In the genomic region with DNA sequence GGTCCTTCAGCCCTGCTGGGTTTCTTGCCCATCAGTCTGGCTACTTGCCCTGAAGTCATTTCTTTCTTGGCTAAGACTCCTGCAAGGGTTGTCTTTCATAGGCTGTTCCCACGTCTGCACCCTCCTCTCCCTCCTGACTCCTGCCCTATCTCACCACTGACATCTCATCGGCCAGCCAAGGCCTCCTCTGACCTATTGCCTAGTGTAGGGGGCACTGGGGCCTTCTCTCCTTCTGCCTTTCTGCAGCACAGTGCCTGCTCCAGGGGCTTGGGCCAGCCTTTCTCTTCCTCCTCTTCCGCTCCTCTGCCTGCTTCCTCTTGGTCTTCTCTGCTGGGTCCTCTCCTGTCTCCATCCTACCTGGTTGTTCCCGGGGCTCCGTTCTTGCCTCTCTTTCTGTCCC, we compare ENCODE assay signal across 20 cellular contexts. TPM values are rescaled to one million over a fixed set of nuclear protein-coding genes. Genes with fewer than 3 reads are reported as not detected.
DNase-seq lines count a peak whose midpoint lies in the region; ATAC-seq and TF ChIP-seq lines count a peak whose summit lies in the region.
"Had no signal": no experiment of that assay in that cellular context is flagged by ENCODE, and none has a peak within 500 bp of the region (broad histone marks: within the 10 kb centered on the region; RNA-seq: fewer than 3 reads in every experiment).

No MANE protein-coding gene starts in this region.

- peaks cover 7% of the 10 kb centered on the region for H3K36me3 Mint-ChIP-seq in T-helper 1 cell treated with Interleukin-12 subunit alpha and Interleukin-12 subunit beta and Interleukin-4 antibody, amounts not matched to agents 30 μg/mL and 1 μg/mL, for 36 hours (ENCODE audit: low read depth)
- no peaks in the 10 kb centered on the region for H3K36me3 Mint-ChIP-seq in activated T-helper 17 cell treated with anti-CD3 and anti-CD28 coated beads, Interleukin-2, amount 50 U/mL, for 72 hours (ENCODE audit: low read depth)
- no peaks in the 10 kb centered on the region for H3K36me3 Mint-ChIP-seq in neural crest cell (ENCODE audit: low read depth)
- no peaks in the 10 kb centered on the region for H3K36me3 Mint-ChIP-seq in stimulated activated memory B cell treated with anti-CD40 and anti-IgM and Interleukin-4, amounts not matched to agents 10 μg/mL and 1 μg/mL and 100 μg/mL, for 72 hours
- H3K36me3 Mint-ChIP-seq: CD4-positive, CD25-positive, alpha-beta regulatory T cell had no signal

- H3K4me3 Mint-ChIP-seq in T-helper 1 cell treated with Interleukin-12 subunit alpha and Interleukin-12 subunit beta and Interleukin-4 antibody, amounts not matched to agents 30 μg/mL and 1 μg/mL, for 36 hours: no peak overlapping the region
- H3K4me3 Mint-ChIP-seq in activated T-helper 17 cell treated with anti-CD3 and anti-CD28 coated beads, Interleukin-2, amount 50 U/mL, for 72 hours: no peak overlapping the region
- H3K4me3 Mint-ChIP-seq in neural crest cell: no peak overlapping the region
- H3K4me3 Mint-ChIP-seq in stimulated activated memory B cell treated with anti-CD40 and anti-IgM and Interleukin-4, amounts not matched to agents 10 μg/mL and 1 μg/mL and 100 μg/mL, for 72 hours: no peak overlapping the region
- H3K4me3 Mint-ChIP-seq: CD4-positive, CD25-positive, alpha-beta regulatory T cell had no signal

- peak overlapping the region; percentile 42 for H3K27ac Mint-ChIP-seq in T-helper 1 cell treated with Interleukin-12 subunit alpha and Interleukin-12 subunit beta and Interleukin-4 antibody, amounts not matched to agents 30 μg/mL and 1 μg/mL, for 36 hours
- H3K27ac Mint-ChIP-seq in activated T-helper 17 cell treated with anti-CD3 and anti-CD28 coated beads, Interleukin-2, amount 50 U/mL, for 72 hours: peak overlapping the region; percentile 9
- H3K27ac Mint-ChIP-seq in neural crest cell (ENCODE audit: unreplicated experiment): peak overlapping the region; percentile 51
- peak overlapping the region; percentile 46 for H3K27ac Mint-ChIP-seq in stimulated activated memory B cell treated with anti-CD40 and anti-IgM and Interleukin-4, amounts not matched to agents 10 μg/mL and 1 μg/mL and 100 μg/mL, for 72 hours
- H3K27ac Mint-ChIP-seq: CD4-positive, CD25-positive, alpha-beta regulatory T cell had no signal

- no peaks in the 10 kb centered on the region for H3K27me3 Mint-ChIP-seq in T-helper 1 cell treated with Interleukin-12 subunit alpha and Interleukin-12 subunit beta and Interleukin-4 antibody, amounts not matched to agents 30 μg/mL and 1 μg/mL, for 36 hours (ENCODE audit: low read depth)
- no peaks in the 10 kb centered on the region for H3K27me3 Mint-ChIP-seq in activated T-helper 17 cell treated with anti-CD3 and anti-CD28 coated beads, Interleukin-2, amount 50 U/mL, for 72 hours
- H3K27me3 Mint-ChIP-seq in neural crest cell (ENCODE audit: low read depth): peaks cover 6% of the 10 kb centered on the region
- H3K27me3 Mint-ChIP-seq in stimulated activated memory B cell treated with anti-CD40 and anti-IgM and Interleukin-4, amounts not matched to agents 10 μg/mL and 1 μg/mL and 100 μg/mL, for 72 hours: no peaks in the 10 kb centered on the region

- H3K9me3 Mint-ChIP-seq in T-helper 1 cell treated with Interleukin-12 subunit alpha and Interleukin-12 subunit beta and Interleukin-4 antibody, amounts not matched to agents 30 μg/mL and 1 μg/mL, for 36 hours: no peaks in the 10 kb centered on the region
- no peaks in the 10 kb centered on the region for H3K9me3 Mint-ChIP-seq in activated T-helper 17 cell treated with anti-CD3 and anti-CD28 coated beads, Interleukin-2, amount 50 U/mL, for 72 hours
- no peaks in the 10 kb centered on the region for H3K9me3 Mint-ChIP-seq in neural crest cell
- H3K9me3 Mint-ChIP-seq in stimulated activated memory B cell treated with anti-CD40 and anti-IgM and Interleukin-4, amounts not matched to agents 10 μg/mL and 1 μg/mL and 100 μg/mL, for 72 hours: no peaks in the 10 kb centered on the region

- no peak for ATAC-seq in activated T-helper 17 cell treated with anti-CD3 and anti-CD28 coated beads, Interleukin-2, amount 50 U/mL, for 72 hours (replicated peaks)
- ATAC-seq in stimulated activated memory B cell treated with anti-CD40 and anti-IgM and Interleukin-4, amounts not matched to agents 10 μg/mL and 1 μg/mL and 100 μg/mL, for 72 hours: no peak
- ATAC-seq: GM12878, HepG2 had no signal

- peaks cover 55% of the 10 kb centered on the region for H3K4me1 Mint-ChIP-seq in T-helper 1 cell treated with Interleukin-12 subunit alpha and Interleukin-12 subunit beta and Interleukin-4 antibody, amounts not matched to agents 30 μg/mL and 1 μg/mL, for 36 hours (ENCODE audit: low read depth)
- H3K4me1 Mint-ChIP-seq in activated T-helper 17 cell treated with anti-CD3 and anti-CD28 coated beads, Interleukin-2, amount 50 U/mL, for 72 hours: peaks cover 23% of the 10 kb centered on the region
- peaks cover 9% of the 10 kb centered on the region for H3K4me1 Mint-ChIP-seq in neural crest cell
- peaks cover 80% of the 10 kb centered on the region for H3K4me1 Mint-ChIP-seq in stimulated activated memory B cell treated with anti-CD40 and anti-IgM and Interleukin-4, amounts not matched to agents 10 μg/mL and 1 μg/mL and 100 μg/mL, for 72 hours

- no peak for TF ChIP-seq CTCF in neural crest cell (conservative IDR thresholded peaks at IDR 0.05)

- DNase-seq in T-helper 1 cell (no peak), neural crest cell (ENCODE audit: low read depth, low spot score) (no peak), KG1 (lab: John Stamatoyannopoulos, UW) (no peak)
- no peak for DNase-seq in activated CD4-positive, CD25-positive, alpha-beta regulatory T cell treated with anti-CD3 and anti-CD28 coated beads, Interleukin-2, amount 50 U/mL, for 72 hours
- DNase-seq in activated CD4-positive, alpha-beta T cell treated with anti-CD3 and anti-CD28 coated beads, Interleukin-2, amount 50 U/mL, for 1 hour: no peak
- DNase-seq: CD4-positive, CD25-positive, alpha-beta regulatory T cell; COR-L47; NCI-H1417 treated with DMSO at 0.1 percent for 48 hours; NCI-H1930; NCI-H226; NCI-H524; SHP77 treated with DMSO at 0.1 percent for 48 hours had no signal

RNA-seq across cellular contexts. Expression of gene NT5DC4, which starts 9.9 kb away (rescaled TPM):
- not detected for total RNA-seq in activated T-helper 17 cell treated with anti-CD3 and anti-CD28 coated beads, Interleukin-2, amount 50 U/mL, for 72 hours
- not detected in 2 replicates for total RNA-seq in neural crest cell
- total RNA-seq: CD4-positive, CD25-positive, alpha-beta regulatory T cell; H1; M059J; RPMI7951 had no signal

RNA-seq across cellular contexts. Expression of gene CKAP2L, which starts 53.5 kb away (rescaled TPM):
- total RNA-seq in activated T-helper 17 cell treated with anti-CD3 and anti-CD28 coated beads, Interleukin-2, amount 50 U/mL, for 72 hours: 10 to 100 TPM; 31.4 to 35.8 TPM
- total RNA-seq in neural crest cell: 27.4 and 31.3 TPM in 2 replicates
